ENCODE assay signal across 27 cellular contexts in genomic region chr17:39624313-39624712, GRCh38.
"Had no signal": no experiment of that assay in that cellular context is flagged by ENCODE, and none has a peak within 500 bp of the region (broad histone marks: within the 10 kb centered on the region; RNA-seq: fewer than 3 reads in every experiment).

No MANE protein-coding gene starts in this region.

- H3K9me3 ChIP-seq: adrenal gland, ascending aorta, breast epithelium, esophagus squamous epithelium, gastroesophageal sphincter had no signal

- DNase-seq: activated CD4-positive, alpha-beta memory T cell treated with anti-CD3 and anti-CD28 coated beads for 36 hours; activated CD4-positive, alpha-beta T cell treated with anti-CD3 and anti-CD28 coated beads for 36 hours; activated CD4-positive, alpha-beta T cell treated with anti-CD3 and anti-CD28 coated beads, Interleukin-2, amount 10 ng/mL, durations not matched to agents 24 days and 14 days; activated CD4-positive, CD25-positive, alpha-beta regulatory T cell; activated CD4-positive, CD25-positive, alpha-beta regulatory T cell treated with anti-CD3 and anti-CD28 coated beads, Interleukin-2, amount 50 U/mL, for 72 hours; activated CD8-positive, alpha-beta memory T cell treated with anti-CD3 and anti-CD28 coated beads, Interleukin-2, amount 10 ng/mL, durations not matched to agents 7 days and 5 days; activated CD8-positive, alpha-beta memory T cell treated with anti-CD3 and anti-CD28 coated beads, Interleukin-2, amount 50 U/mL, for 4 hours; activated CD8-positive, alpha-beta T cell treated with anti-CD3 and anti-CD28 coated beads, Interleukin-2, amount 10 ng/mL, durations not matched to agents 7 days and 5 days; activated gamma-delta T cell; activated naive CD4-positive, alpha-beta T cell; activated naive CD4-positive, alpha-beta T cell treated with anti-CD3 and anti-CD28 coated beads, Interleukin-2, amount 50 U/mL, for 16 hours; activated naive CD8-positive, alpha-beta T cell treated with anti-CD3 and anti-CD28 coated beads for 36 hours; activated naive CD8-positive, alpha-beta T cell treated with anti-CD3 and anti-CD28 coated beads, Interleukin-2, amount 50 U/mL, for 24 hours; activated T-cell treated with anti-CD3 and anti-CD28 coated beads, Interleukin-2, amount 50 U/mL, for 1 hour; activated T-cell treated with anti-CD3 and anti-CD28 coated beads, Interleukin-2, amount 50 U/mL, for 48 hours; adrenal gland; effector CD4-positive, alpha-beta T cell; effector memory CD8-positive, alpha-beta T cell; esophagus squamous epithelium; foreskin melanocyte; T-helper 2 cell had no signal

- H3K27ac ChIP-seq: adrenal gland, ascending aorta, breast epithelium, cardiac muscle cell, coronary artery, epithelial cell of prostate, gastroesophageal sphincter had no signal

- H3K4me3 ChIP-seq: adrenal gland, ascending aorta, breast epithelium, cardiac muscle cell, coronary artery, esophagus squamous epithelium, gastroesophageal sphincter had no signal

- ATAC-seq: activated CD4-positive, alpha-beta T cell treated with anti-CD3 and anti-CD28 coated beads for 36 hours; activated CD8-positive, alpha-beta memory T cell treated with anti-CD3 and anti-CD28 coated beads, Interleukin-2, amount 10 ng/mL, durations not matched to agents 7 days and 5 days; activated CD8-positive, alpha-beta T cell treated with anti-CD3 and anti-CD28 coated beads, Interleukin-2, amount 10 ng/mL, durations not matched to agents 7 days and 5 days; activated naive CD8-positive, alpha-beta T cell treated with anti-CD3 and anti-CD28 coated beads, Interleukin-2, amount 50 U/mL, for 24 hours; effector memory CD8-positive, alpha-beta T cell; gastroesophageal sphincter had no signal

- H3K36me3 ChIP-seq: adrenal gland, ascending aorta, breast epithelium, cardiac muscle cell, esophagus squamous epithelium, gastroesophageal sphincter had no signal
